ENCODE assay signal across 24 cellular contexts in genomic region chr3:38493019-38493418, GRCh38. TPM values are rescaled to one million over a fixed set of nuclear protein-coding genes. Genes with fewer than 3 reads are reported as not detected.
DNase-seq lines count a peak whose midpoint lies in the region; ATAC-seq, FAIRE-seq and TF ChIP-seq lines count a peak whose summit lies in the region.
"Had no signal": no experiment of that assay in that cellular context is flagged by ENCODE, and none has a peak within 500 bp of the region (broad histone marks: within the 10 kb centered on the region; RNA-seq: fewer than 3 reads in every experiment).

No MANE protein-coding gene starts in this region.

- H3K9ac ChIP-seq in skeletal muscle satellite cell (ENCODE audit: low read depth, low read length), result no peak overlapping the region

- H3K4me3 ChIP-seq in bronchial epithelial cell (ENCODE audit: low read depth, low read length) (no peak overlapping the region), skeletal muscle satellite cell (ENCODE audit: low read length) (no peak overlapping the region)
- H3K4me3 ChIP-seq: K562, spleen, transverse colon had no signal

- H3K27me3 ChIP-seq in bronchial epithelial cell (ENCODE audit: control insufficient read depth, insufficient read depth, low read length) (no peaks in the 10 kb centered on the region), skeletal muscle satellite cell (ENCODE audit: control insufficient read depth, insufficient read depth, low read length) (no peaks in the 10 kb centered on the region)
- H3K27me3 ChIP-seq: spleen, transverse colon had no signal

- H3K4me1 ChIP-seq in skeletal muscle satellite cell (ENCODE audit: control insufficient read depth, insufficient read depth, low read length), result peaks cover 21% of the 10 kb centered on the region

- peak; percentile 5 for DNase-seq in NCI-H82 (lab: John Stamatoyannopoulos, UW)
- no peak for DNase-seq in NCI-H82 treated with DMSO at 0.1 percent for 48 hours (lab: John Stamatoyannopoulos, UW; ENCODE audit: unreplicated experiment)
- DNase-seq in bronchial epithelial cell (ENCODE audit: low read depth), result peak; percentile 7
- DNase-seq in glomerular endothelial cell (ENCODE audit: extremely low read depth, low read depth, low spot score), result peak; percentile 20
- DNase-seq in NOMO-1 treated with dmso at 0.1 percent for 144 hours (lab: John Stamatoyannopoulos, UW; ENCODE audit: unreplicated experiment), result no peak
- DNase-seq in stimulated activated naive CD8-positive, alpha-beta T cell treated with anti-CD3 and anti-CD28 coated beads, Interleukin-15, Interleukin-2, amounts not matched to agents 100 U/mL and 50 U/mL, for 24 hours, result no peak
- no peak for DNase-seq in stimulated activated effector memory CD8-positive, alpha-beta T cell treated with anti-CD3 and anti-CD28 coated beads, Interleukin-12 subunit alpha, Interleukin-12 subunit beta, amount 100 ng/mL, for 72 hours (ENCODE audit: low spot score in 2 of 2)
- DNase-seq: activated CD4-positive, alpha-beta memory T cell treated with anti-CD3 and anti-CD28 coated beads, Interleukin-2, amount 10 ng/mL, durations not matched to agents 7 days and 5 days; activated T-cell treated with anti-CD3 and anti-CD28 coated beads, Interleukin-2, amount 50 U/mL, for 24 hours; H7; hippocampal formation; kidney; NCI-H2029 treated with DMSO at 0.1 percent for 48 hours; NCI-H524; nephron progenitor cell; spleen; transverse colon had no signal

- H3K36me3 Mint-ChIP-seq in stimulated activated effector memory CD8-positive, alpha-beta T cell treated with anti-CD3 and anti-CD28 coated beads, Interleukin-12 subunit alpha, Interleukin-12 subunit beta, amount 100 ng/mL, for 72 hours, result peaks cover 20% of the 10 kb centered on the region
- H3K36me3 Mint-ChIP-seq: activated naive CD4-positive, alpha-beta T cell treated with anti-CD3 and anti-CD28 coated beads, Interleukin-2, amount 50 U/mL, for 24 hours; memory B cell; WTC11 had no signal

- peak overlapping the region; percentile 0 for H3K4me2 ChIP-seq in skeletal muscle satellite cell (ENCODE audit: low read length)

- H3K9me3 ChIP-seq in skeletal muscle satellite cell (replicated peaks; ENCODE audit: low read length), result no peaks in the 10 kb centered on the region
- H3K9me3 ChIP-seq: spleen, transverse colon had no signal

- no peak for ATAC-seq in stimulated activated naive CD8-positive, alpha-beta T cell treated with anti-CD3 and anti-CD28 coated beads, Interleukin-15, Interleukin-2, amounts not matched to agents 100 U/mL and 50 U/mL, for 24 hours
- ATAC-seq in stimulated activated effector memory CD8-positive, alpha-beta T cell treated with anti-CD3 and anti-CD28 coated beads, Interleukin-12 subunit alpha, Interleukin-12 subunit beta, amount 100 ng/mL, for 72 hours, result no peak
- ATAC-seq: esophagus mucosa, K562, WTC11 had no signal

- no peaks in the 10 kb centered on the region for H3K9me3 Mint-ChIP-seq in stimulated activated effector memory CD8-positive, alpha-beta T cell treated with anti-CD3 and anti-CD28 coated beads, Interleukin-12 subunit alpha, Interleukin-12 subunit beta, amount 100 ng/mL, for 72 hours
- H3K9me3 Mint-ChIP-seq: activated CD4-positive, alpha-beta memory T cell treated with anti-CD3 and anti-CD28 coated beads, Interleukin-2, amount 10 ng/mL, durations not matched to agents 7 days and 5 days; activated naive CD4-positive, alpha-beta T cell treated with anti-CD3 and anti-CD28 coated beads, Interleukin-2, amount 50 U/mL, for 24 hours; activated T-cell treated with anti-CD3 and anti-CD28 coated beads, Interleukin-2, amount 50 U/mL, for 24 hours; brain; memory B cell; nephron progenitor cell; WTC11 had no signal

- FAIRE-seq in bronchial epithelial cell (lab: Jason Lieb, UNC), result no peak
- FAIRE-seq: K562, kidney had no signal

- H3K36me3 ChIP-seq in bronchial epithelial cell (ENCODE audit: control insufficient read depth, insufficient read depth, low read length) (no peaks in the 10 kb centered on the region), skeletal muscle satellite cell (ENCODE audit: insufficient read depth, low read length) (peaks cover 4% of the 10 kb centered on the region)
- H3K36me3 ChIP-seq: transverse colon had no signal

- no peak for TF ChIP-seq CTCF in bronchial epithelial cell (IDR thresholded peaks at IDR 0.05; ENCODE audit: insufficient read depth, low read length, severe bottlenecking)

- H3K4me3 Mint-ChIP-seq in stimulated activated effector memory CD8-positive, alpha-beta T cell treated with anti-CD3 and anti-CD28 coated beads, Interleukin-12 subunit alpha, Interleukin-12 subunit beta, amount 100 ng/mL, for 72 hours, result no peak overlapping the region
- H3K4me3 Mint-ChIP-seq: activated CD4-positive, alpha-beta memory T cell treated with anti-CD3 and anti-CD28 coated beads, Interleukin-2, amount 10 ng/mL, durations not matched to agents 7 days and 5 days; activated naive CD4-positive, alpha-beta T cell treated with anti-CD3 and anti-CD28 coated beads, Interleukin-2, amount 50 U/mL, for 24 hours; activated T-cell treated with anti-CD3 and anti-CD28 coated beads, Interleukin-2, amount 50 U/mL, for 24 hours; brain; memory B cell; nephron progenitor cell; WTC11 had no signal

- H3K4me1 Mint-ChIP-seq in stimulated activated effector memory CD8-positive, alpha-beta T cell treated with anti-CD3 and anti-CD28 coated beads, Interleukin-12 subunit alpha, Interleukin-12 subunit beta, amount 100 ng/mL, for 72 hours, result peaks cover 9% of the 10 kb centered on the region

- no peak overlapping the region for H3K27ac Mint-ChIP-seq in stimulated activated effector memory CD8-positive, alpha-beta T cell treated with anti-CD3 and anti-CD28 coated beads, Interleukin-12 subunit alpha, Interleukin-12 subunit beta, amount 100 ng/mL, for 72 hours
- H3K27ac Mint-ChIP-seq: activated CD4-positive, alpha-beta memory T cell treated with anti-CD3 and anti-CD28 coated beads, Interleukin-2, amount 10 ng/mL, durations not matched to agents 7 days and 5 days; activated naive CD4-positive, alpha-beta T cell treated with anti-CD3 and anti-CD28 coated beads, Interleukin-2, amount 50 U/mL, for 24 hours; activated T-cell treated with anti-CD3 and anti-CD28 coated beads, Interleukin-2, amount 50 U/mL, for 24 hours; memory B cell; nephron progenitor cell; WTC11 had no signal

RNA-seq across cellular contexts. Expression of gene EXOG, which starts 3.1 kb away (rescaled TPM):
- total RNA-seq in bronchial epithelial cell, result 5.8 and 5.9 TPM in 2 replicates
- 5.9 and 12.8 TPM in 2 replicates for total RNA-seq in glomerular endothelial cell
- total RNA-seq in skeletal muscle satellite cell (2012; rRNA removed), result 11.2 and 16.6 TPM in 2 replicates

RNA-seq across cellular contexts. Expression of gene ACVR2B, which starts 39.3 kb away (rescaled TPM):
- total RNA-seq in bronchial epithelial cell (1.9 and 4.5 TPM in 2 replicates), glomerular endothelial cell (3.7 and 4.8 TPM in 2 replicates)
- 0.66 and 1.5 TPM in 2 replicates for total RNA-seq in skeletal muscle satellite cell (2012; rRNA removed)

Comparison
In these comparisons a context has a peak if more than half of its experiments do, and no peak if none do; other contexts are left out.
1. DNase-seq: peak in NCI-H82 (single experiment), bronchial epithelial cell (single experiment) and glomerular endothelial cell (single experiment); none in NCI-H82 treated with DMSO at 0.1 percent for 48 hours (single experiment), NOMO-1 treated with dmso at 0.1 percent for 144 hours (single experiment), stimulated activated naive CD8-positive, alpha-beta T cell treated with anti-CD3 and anti-CD28 coated beads, Interleukin-15, Interleukin-2, amounts not matched to agents 100 U/mL and 50 U/mL, for 24 hours (single experiment) and stimulated activated effector memory CD8-positive, alpha-beta T cell treated with anti-CD3 and anti-CD28 coated beads, Interleukin-12 subunit alpha, Interleukin-12 subunit beta, amount 100 ng/mL, for 72 hours (0 of 2).